In the genomic region with DNA sequence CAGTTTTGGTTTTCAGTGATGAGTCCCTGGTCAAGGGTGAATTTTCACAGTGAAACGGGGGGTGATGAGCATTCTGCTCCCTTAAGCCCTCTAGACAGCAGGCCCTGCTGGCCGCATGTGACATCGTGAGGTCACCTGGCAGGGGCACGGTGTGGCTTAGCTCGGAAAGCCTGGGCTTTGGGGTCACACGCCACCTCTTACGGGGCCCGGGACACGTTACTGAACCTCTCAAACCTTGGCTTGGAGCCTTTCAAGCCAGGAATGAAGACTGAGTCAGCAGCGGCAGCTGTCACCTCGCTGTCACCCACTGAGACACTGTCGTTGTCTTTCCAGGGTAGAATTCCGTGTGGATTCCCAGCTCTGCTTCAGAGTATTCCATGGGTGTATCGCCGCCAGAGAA, we compare ENCODE assay signal across 24 cellular contexts. TPM values are rescaled to one million over a fixed set of nuclear protein-coding genes. Genes with fewer than 3 reads are reported as not detected.
DNase-seq lines count a peak whose midpoint lies in the region; ATAC-seq and TF ChIP-seq lines count a peak whose summit lies in the region.
"Had no signal": no experiment of that assay in that cellular context is flagged by ENCODE, and none has a peak within 500 bp of the region (broad histone marks: within the 10 kb centered on the region; RNA-seq: fewer than 3 reads in every experiment).

No MANE protein-coding gene starts in this region.

- in situ Hi-C loops in G401 (cut with HindIII; ENCODE audit: low sequenced_read_pairs) (no loop called here), GM23248 (cut with MboI) (no loop called here)

- no peak for TF ChIP-seq CTCF in sigmoid colon (IDR thresholded peaks at IDR 0.05)

- peaks cover 84% of the 10 kb centered on the region for H3K79me2 ChIP-seq in GM23248 (ENCODE audit: insufficient read depth)

- no peaks in the 10 kb centered on the region for H3K36me3 Mint-ChIP-seq in T-helper 17 cell (ENCODE audit: low read depth)

- no peak overlapping the region for H3K9ac ChIP-seq in GM23248
- H3K9ac ChIP-seq: KMS-11 had no signal

- H3K9me2 ChIP-seq in GM23248 (ENCODE audit: insufficient read depth), result no peaks in the 10 kb centered on the region

- no peaks in the 10 kb centered on the region for H3F3A ChIP-seq in GM23248 (ENCODE audit: insufficient read depth)

- intact Hi-C loops in right cardiac atrium (cut with DNase I), result no loop called here
- intact Hi-C loops in sigmoid colon (cut with DNase I), result no loop called here

- no peak for TF ChIP-seq EP300 in sigmoid colon (IDR thresholded peaks at IDR 0.05)

- no peak for TF ChIP-seq POLR2A in sigmoid colon (IDR thresholded peaks at IDR 0.05)

- H3K27me3 ChIP-seq in right cardiac atrium (ENCODE audit: control insufficient read depth, insufficient read depth) (no peaks in the 10 kb centered on the region), sigmoid colon (no peaks in the 10 kb centered on the region), GM23248 (replicated peaks; ENCODE audit: insufficient read depth) (no peaks in the 10 kb centered on the region)
- H3K27me3 ChIP-seq: body of pancreas had no signal

- peak overlapping the region; percentile 19 for H3K4me3 Mint-ChIP-seq in T-helper 17 cell
- H3K4me3 Mint-ChIP-seq: activated CD4-positive, alpha-beta T cell treated with anti-CD3 and anti-CD28 coated beads, Interleukin-2, amount 10 ng/mL, durations not matched to agents 7 days and 5 days; activated naive CD8-positive, alpha-beta T cell treated with anti-CD3 and anti-CD28 coated beads, Interleukin-2, amount 10 ng/mL, durations not matched to agents 7 days and 5 days; activated T-helper 17 cell treated with anti-CD3 and anti-CD28 coated beads, Interleukin-2, amount 50 U/mL, for 72 hours; HFFc6; nephron progenitor cell; stimulated activated naive B cell treated with anti-CD40 and anti-IgM and Interleukin-4, amounts not matched to agents 10 μg/mL and 1 μg/mL and 100 μg/mL, for 72 hours; T-helper 1 cell treated with Interleukin-12 subunit alpha and Interleukin-12 subunit beta and Interleukin-4 antibody, amounts not matched to agents 30 μg/mL and 1 μg/mL, for 36 hours had no signal

- H3K27me3 Mint-ChIP-seq in T-helper 17 cell, result no peaks in the 10 kb centered on the region
- H3K27me3 Mint-ChIP-seq: activated CD4-positive, alpha-beta T cell treated with anti-CD3 and anti-CD28 coated beads, Interleukin-2, amount 10 ng/mL, durations not matched to agents 7 days and 5 days; activated naive CD8-positive, alpha-beta T cell treated with anti-CD3 and anti-CD28 coated beads, Interleukin-2, amount 10 ng/mL, durations not matched to agents 7 days and 5 days; activated T-helper 17 cell treated with anti-CD3 and anti-CD28 coated beads, Interleukin-2, amount 50 U/mL, for 72 hours; CD8-positive, alpha-beta memory T cell; stimulated activated naive B cell treated with anti-CD40 and anti-IgM and Interleukin-4, amounts not matched to agents 10 μg/mL and 1 μg/mL and 100 μg/mL, for 72 hours had no signal

- no peak overlapping the region for H2AFZ ChIP-seq in GM23248
- H2AFZ ChIP-seq: PC-9 had no signal

- 71% methylated on average over 15 of the region's 15 CpGs for WGBS in right cardiac atrium
- WGBS in sigmoid colon, 2 donors, result 90 to 91% methylated on average over 15 of the region's 15 CpGs
- WGBS in GM23248 (ENCODE audit: low coverage in 1 of 2, low lambda C conversion rate in 2 of 2, missing lambda C conversion rate in 2 of 2), 2 experiments, result 83 to 84% methylated on average over 14 to 15 of the region's 15 CpGs

- no peak overlapping the region for H3K4me2 ChIP-seq in GM23248 (ENCODE audit: unreplicated experiment)
- H3K4me2 ChIP-seq: KMS-11, PC-9, smooth muscle cell had no signal

- H3K4me3 ChIP-seq in right cardiac atrium (ENCODE audit: low read length) (no peak overlapping the region), sigmoid colon (no peak overlapping the region), GM23248 (no peak overlapping the region)
- H3K4me3 ChIP-seq: body of pancreas, PC-9, smooth muscle cell had no signal

- H3K36me3 ChIP-seq in sigmoid colon (peaks cover 0 to 7% (median 2%) of the 10 kb centered on the region in 4 donors), GM23248 (ENCODE audit: low read depth) (no peaks in the 10 kb centered on the region)

- ATAC-seq in T-helper 17 cell (no peak), right cardiac atrium (no peak), SK-N-SH treated with all-trans-retinoic acid at 6 μM for 48 hours (no peak)
- ATAC-seq: activated T-helper 17 cell treated with anti-CD3 and anti-CD28 coated beads, Interleukin-2, amount 50 U/mL, for 72 hours; body of pancreas; stimulated activated naive B cell treated with anti-CD40 and anti-IgM and Interleukin-4, amounts not matched to agents 10 μg/mL and 1 μg/mL and 100 μg/mL, for 72 hours had no signal

- H4K20me1 ChIP-seq in GM23248 (ENCODE audit: insufficient read depth), result 0 out of 2 replicates have a peak, but pooled peaks cover 5% of the 10 kb centered on the region

- peaks cover 18% of the 10 kb centered on the region for H3K4me1 Mint-ChIP-seq in T-helper 17 cell

- no peaks in the 10 kb centered on the region for H3K9me3 ChIP-seq in T-helper 17 cell (ENCODE audit: control insufficient read depth, low read length, poor library complexity, severe bottlenecking)
- no peaks in the 10 kb centered on the region for H3K9me3 ChIP-seq in right cardiac atrium (ENCODE audit: control insufficient read depth, low read length)
- H3K9me3 ChIP-seq in sigmoid colon, result no peaks in the 10 kb centered on the region
- H3K9me3 ChIP-seq in GM23248 (ENCODE audit: low read depth), result no peaks in the 10 kb centered on the region
- H3K9me3 ChIP-seq: body of pancreas had no signal

- H3K27ac ChIP-seq in right cardiac atrium (ENCODE audit: low read length) (peak overlapping the region; percentile 38), sigmoid colon (peak overlapping the region in 3 of 4 donors; percentile 35 to 95 (median 89)), GM23248 (no peak overlapping the region)
- H3K27ac ChIP-seq: KMS-11, PC-9 had no signal

- H3K27ac Mint-ChIP-seq in T-helper 17 cell, result no peak overlapping the region
- H3K27ac Mint-ChIP-seq: activated CD4-positive, alpha-beta T cell treated with anti-CD3 and anti-CD28 coated beads, Interleukin-2, amount 10 ng/mL, durations not matched to agents 7 days and 5 days; activated naive CD8-positive, alpha-beta T cell treated with anti-CD3 and anti-CD28 coated beads, Interleukin-2, amount 10 ng/mL, durations not matched to agents 7 days and 5 days; activated T-helper 17 cell treated with anti-CD3 and anti-CD28 coated beads, Interleukin-2, amount 50 U/mL, for 72 hours; HFFc6; nephron progenitor cell; stimulated activated naive B cell treated with anti-CD40 and anti-IgM and Interleukin-4, amounts not matched to agents 10 μg/mL and 1 μg/mL and 100 μg/mL, for 72 hours; T-helper 1 cell treated with Interleukin-12 subunit alpha and Interleukin-12 subunit beta and Interleukin-4 antibody, amounts not matched to agents 30 μg/mL and 1 μg/mL, for 36 hours had no signal

- DNase-seq in G401 (ENCODE audit: low spot score) (peak; percentile 36), T-helper 17 cell (no peak), right cardiac atrium (peak in 2 of 3 donors; percentile 51 to 58), sigmoid colon (no peak), GM23248 (no peak), activated T-cell treated with anti-CD3 and anti-CD28 coated beads for 4 hours (no peak)
- DNase-seq: activated CD4-positive, alpha-beta T cell treated with anti-CD3 and anti-CD28 coated beads, Interleukin-2, amount 10 ng/mL, durations not matched to agents 7 days and 5 days; activated naive CD8-positive, alpha-beta T cell treated with anti-CD3 and anti-CD28 coated beads, Interleukin-2, amount 10 ng/mL, durations not matched to agents 7 days and 5 days; body of pancreas; CD8-positive, alpha-beta memory T cell; effector memory CD4-positive, alpha-beta T cell; HFFc6; MV-4-11; NCI-H187 treated with DMSO at 0.1 percent for 48 hours; NCI-H446 treated with DMSO at 0.1 percent for 48 hours; nephron progenitor cell; PC-9; stimulated activated CD4-positive, alpha-beta T cell treated with anti-CD3 and anti-CD28 coated beads, Interleukin-2, amount 100 ng/mL, for 48 hours; stimulated activated naive B cell treated with anti-CD40 and anti-IgM and Interleukin-4, amounts not matched to agents 10 μg/mL and 1 μg/mL and 100 μg/mL, for 72 hours had no signal

- H3K4me1 ChIP-seq in right cardiac atrium (ENCODE audit: control insufficient read depth, insufficient read depth, low read length), result peaks cover 4% of the 10 kb centered on the region
- peaks cover 0 to 72% (median 67%) of the 10 kb centered on the region in 4 donors for H3K4me1 ChIP-seq in sigmoid colon
- peaks cover 8% of the 10 kb centered on the region for H3K4me1 ChIP-seq in GM23248 (ENCODE audit: insufficient read depth)

TF ChIP-seq in SK-N-SH treated with all-trans-retinoic acid at 6 μM for 48 hours, 23 proteins besides CTCF, POLR2A, EP300 and RAD21 (continues in another document):
- TF ChIP-seq POU6F1 (CRISPR knock-in tag; IDR thresholded peaks at IDR 0.05; ENCODE audit: borderline replicate concordance, low read depth), result no peak
- TF ChIP-seq TCF4 (CRISPR knock-in tag; IDR thresholded peaks at IDR 0.05; ENCODE audit: borderline replicate concordance), result no peak

RNA-seq across cellular contexts. Expression of gene GET4, which starts 4.1 kb away (rescaled TPM):
- total RNA-seq in G401 (2014; rRNA removed; shearing (Covaris generic)), result 98.5 and 102 TPM in 2 replicates
- total RNA-seq in T-helper 17 cell (10 to 100 TPM; 58.5 to 81.0 TPM), right cardiac atrium (10 to 100 TPM; 20.1 to 23.6 (median 22.2) TPM), sigmoid colon (10 to 100 TPM; 20.3 to 32.4 (median 25.4) TPM)
- polyA plus RNA-seq in right cardiac atrium (22.2 TPM), sigmoid colon (10 to 100 TPM; 25.8 to 51.4 (median 31.2) TPM), GM23248 (2016; fragmentation: Nextera tagmentation; extraction: Ambion mirVana) (25.3 and 26.3 TPM in 2 replicates)
- 16.7 and 26.8 TPM in 2 replicates for total RNA-seq in GM23248 (2014; rRNA removed; shearing (Covaris generic))

RNA-seq across cellular contexts. Expression of gene SUN1, which starts 48.2 kb away (rescaled TPM):
- total RNA-seq in G401 (2014; rRNA removed; shearing (Covaris generic)), result 55.9 and 107 TPM in 2 replicates
- total RNA-seq in T-helper 17 cell, result 10 to 100 TPM; 89.7 to 97.5 TPM
- 100 to 1,000 TPM; 139 to 163 (median 147) TPM for total RNA-seq in right cardiac atrium
- 86.9 TPM for polyA plus RNA-seq in right cardiac atrium
- 100 to 1,000 TPM; 108 to 130 (median 119) TPM for total RNA-seq in sigmoid colon
- polyA plus RNA-seq in sigmoid colon, result 10 to 100 TPM; 23.4 to 71.0 (median 30.1) TPM
- total RNA-seq in GM23248 (2014; rRNA removed; shearing (Covaris generic)), result 104 and 110 TPM in 2 replicates
- 65.6 and 74.0 TPM in 2 replicates for polyA plus RNA-seq in GM23248 (2016; fragmentation: Nextera tagmentation; extraction: Ambion mirVana)

Comparison
In these comparisons a context has a peak if more than half of its experiments do, and no peak if none do; other contexts are left out.
1. DNase-seq: peak in G401 (single experiment) and right cardiac atrium (2 of 3); none in T-helper 17 cell (0 of 3), sigmoid colon (single experiment), GM23248 (single experiment) and activated T-cell treated with anti-CD3 and anti-CD28 coated beads for 4 hours (single experiment).